Comparison of ENCODE assay signal across 23 cellular contexts in the genomic region with DNA sequence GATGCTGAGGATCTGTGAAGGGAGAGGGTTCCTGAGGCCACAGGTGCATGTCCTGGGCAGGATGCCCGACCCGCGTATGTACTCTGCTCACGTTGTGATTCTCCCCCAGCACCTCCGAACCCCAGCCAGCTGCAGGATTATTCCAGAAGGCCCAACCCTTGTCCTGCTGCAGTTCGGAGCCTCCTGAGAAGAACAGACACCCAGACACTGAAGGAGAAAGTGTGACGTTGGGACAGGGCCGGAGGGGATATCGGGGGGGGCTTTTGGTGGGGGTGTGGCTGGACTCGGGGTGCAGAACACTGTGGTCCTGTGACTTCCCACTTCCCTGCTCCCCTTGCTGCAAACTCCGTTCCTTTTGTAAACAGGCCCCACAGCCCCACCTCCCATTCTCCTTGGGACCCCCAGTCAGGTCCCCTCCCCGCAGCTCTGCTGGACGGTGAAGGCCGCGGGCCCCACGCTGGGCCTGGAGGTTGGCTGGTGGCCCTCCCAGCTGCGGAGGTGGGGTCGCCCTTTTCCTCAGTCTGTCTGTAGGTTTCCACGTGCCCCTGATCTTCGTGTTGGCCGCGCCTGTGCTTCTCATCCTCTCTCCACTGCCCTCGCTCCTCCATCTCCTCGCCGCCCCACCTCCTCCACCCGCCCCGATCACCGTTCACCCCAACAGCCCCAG.
"Had no signal": no experiment of that assay in that cellular context is flagged by ENCODE, and none has a peak within 500 bp of the region (broad histone marks: within the 10 kb centered on the region; RNA-seq: fewer than 3 reads in every experiment).

No MANE protein-coding gene starts in this region.

- DNase-seq: activated CD4-positive, alpha-beta memory T cell treated with anti-CD3 and anti-CD28 coated beads, Interleukin-2, amount 10 ng/mL, durations not matched to agents 7 days and 5 days; activated CD4-positive, alpha-beta T cell treated with anti-CD3 and anti-CD28 coated beads for 1 hour; activated CD4-positive, alpha-beta T cell treated with anti-CD3 and anti-CD28 coated beads, Interleukin-2, amount 10 ng/mL, durations not matched to agents 7 days and 5 days; activated CD8-positive, alpha-beta memory T cell treated with anti-CD3 and anti-CD28 coated beads, Interleukin-2, amount 50 U/mL, for 48 hours; activated gamma-delta T cell; activated naive CD4-positive, alpha-beta T cell treated with anti-CD3 and anti-CD28 coated beads, Interleukin-2, amount 10 ng/mL, durations not matched to agents 7 days and 5 days; activated naive CD8-positive, alpha-beta T cell treated with anti-CD3 and anti-CD28 coated beads, Interleukin-2, amount 10 ng/mL, durations not matched to agents 7 days and 5 days; activated T-cell treated with anti-CD3 and anti-CD28 coated beads, Interleukin-2, amount 50 U/mL, for 24 hours; amygdala; caudate nucleus; foreskin fibroblast; hypothalamus; nephron progenitor cell; stimulated activated naive CD4-positive, alpha-beta T cell; T-helper 17 cell; T1000; transverse colon had no signal

- H3K9me3 ChIP-seq: heart left ventricle, mucosa of descending colon, right atrium auricular region, transverse colon had no signal

- H3K36me3 ChIP-seq: heart left ventricle, right atrium auricular region, transverse colon had no signal

- H3K4me1 ChIP-seq: heart left ventricle, parathyroid adenoma, right atrium auricular region, transverse colon had no signal

- H3K4me3 ChIP-seq: heart left ventricle, mucosa of descending colon, right atrium auricular region, transverse colon had no signal

- ATAC-seq: esophagus mucosa, heart left ventricle, left lobe of liver, mucosa of descending colon, T-helper 17 cell had no signal

- H3K27me3 ChIP-seq: right atrium auricular region, transverse colon had no signal

- H3K27ac ChIP-seq: heart left ventricle, parathyroid adenoma, right atrium auricular region, transverse colon had no signal
